Comparison of ENCODE assay signal across 2 cellular contexts in the genomic region with DNA sequence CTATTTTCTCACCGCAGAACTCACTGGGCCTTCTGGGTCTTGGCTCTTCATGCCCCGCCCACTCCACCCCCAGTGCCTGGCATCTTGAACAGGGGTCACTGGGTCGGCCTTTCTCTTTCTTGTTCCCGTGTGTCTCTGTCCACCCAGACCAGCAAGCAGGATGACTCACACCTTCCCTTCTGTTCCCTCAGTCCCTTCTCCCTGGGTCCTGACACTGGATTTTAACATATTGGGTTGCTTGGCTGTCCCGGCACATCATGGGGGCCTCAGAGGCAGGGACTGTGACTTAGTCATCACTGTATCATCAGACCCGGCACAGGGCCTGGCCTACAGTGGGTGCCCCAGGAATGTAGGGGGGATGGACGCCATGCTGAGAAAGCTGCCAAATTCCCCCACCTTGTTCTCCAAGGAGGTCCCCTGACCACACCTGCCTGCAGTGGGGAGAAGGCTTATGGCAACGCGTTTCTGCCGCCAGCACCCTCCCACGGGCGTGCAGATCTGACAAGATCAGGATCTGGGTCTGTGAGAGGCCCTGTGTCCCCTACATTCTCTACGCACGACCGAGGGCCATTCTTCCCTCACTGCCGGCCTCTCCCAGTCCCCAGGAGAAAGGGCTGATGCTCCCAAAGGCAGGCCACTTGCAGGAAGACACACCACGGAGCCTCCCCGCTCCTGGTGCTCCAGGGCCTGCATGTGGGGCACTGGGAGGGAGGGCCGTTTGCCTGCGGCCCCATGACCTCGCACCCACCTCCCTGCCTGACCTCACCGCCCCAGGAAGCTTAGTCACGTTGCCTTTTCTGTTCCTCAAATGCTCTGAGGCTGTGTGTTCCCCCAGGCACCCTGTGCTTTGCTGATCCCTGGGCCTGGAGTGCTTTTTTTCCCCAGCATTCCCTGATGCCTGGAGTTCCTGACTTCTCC.
TF ChIP-seq lines count a peak whose summit lies in the region.

No MANE protein-coding gene starts in this region.

TF ChIP-seq in IMR-90, 13 proteins besides CTCF, POLR2A, EP300 and RAD21:
- TF ChIP-seq MAZ (IDR thresholded peaks at IDR 0.05; ENCODE audit: borderline replicate concordance, low read depth, low read length), result peak; percentile 43; the same call in 1 of the 2 replicates
- TF ChIP-seq, protein P1, sequence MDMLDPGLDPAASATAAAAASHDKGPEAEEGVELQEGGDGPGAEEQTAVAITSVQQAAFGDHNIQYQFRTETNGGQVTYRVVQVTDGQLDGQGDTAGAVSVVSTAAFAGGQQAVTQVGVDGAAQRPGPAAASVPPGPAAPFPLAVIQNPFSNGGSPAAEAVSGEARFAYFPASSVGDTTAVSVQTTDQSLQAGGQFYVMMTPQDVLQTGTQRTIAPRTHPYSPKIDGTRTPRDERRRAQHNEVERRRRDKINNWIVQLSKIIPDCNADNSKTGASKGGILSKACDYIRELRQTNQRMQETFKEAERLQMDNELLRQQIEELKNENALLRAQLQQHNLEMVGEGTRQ (IDR thresholded peaks at IDR 0.05; ENCODE audit: low read depth, low read length), result no peak
- TF ChIP-seq FOS (IDR thresholded peaks at IDR 0.05; ENCODE audit: low read depth, low read length), result peak; percentile 72

TF ChIP-seq in K562, 482 proteins besides CTCF, POLR2A, EP300 and RAD21 (continues in another document):
- TF ChIP-seq GATA2 (CRISPR knock-in tag; IDR thresholded peaks at IDR 0.05) (peak; percentile 26; the same call in 1 of the 2 replicates), L3MBTL2 (IDR thresholded peaks at IDR 0.05) (peak; percentile 82), RBFOX2 (IDR thresholded peaks at IDR 0.05; ENCODE audit: low read depth, low read length) (peak; percentile 52; the same call in 1 of the 2 replicates), SMARCA4 (IDR thresholded peaks at IDR 0.05) (0 out of 2 replicates have a peak, but pooled peaks have one; percentile 54), ZBTB7A (IDR thresholded peaks at IDR 0.05; ENCODE audit: borderline replicate concordance, control insufficient read depth, low read depth, low read length) (peak; percentile 51; the same call in 1 of the 2 replicates), ZNF263 (CRISPR knock-in tag; IDR thresholded peaks at IDR 0.05; ENCODE audit: borderline replicate concordance) (peak; percentile 38; the same call in 1 of the 2 replicates), ATF7 (IDR thresholded peaks at IDR 0.05) (peak; percentile 67), ZFP36 (IDR thresholded peaks at IDR 0.05; ENCODE audit: low read depth, low read length, partially characterized antibody) (peak; percentile 94), DMBX1 (CRISPR knock-in tag; IDR thresholded peaks at IDR 0.05; ENCODE audit: borderline replicate concordance) (no peak), SOX6 (IDR thresholded peaks at IDR 0.05) (0 out of 2 replicates have a peak, but pooled peaks have one; percentile 13), TEAD1 (CRISPR knock-in tag; IDR thresholded peaks at IDR 0.05) (0 out of 4 replicates have a peak, but pooled peaks of 1 of the 2 experiments have one; percentile 71), CTBP1 (IDR thresholded peaks at IDR 0.05; ENCODE audit: borderline replicate concordance) (peak; percentile 42; the same call in 1 of the 2 replicates), CBX1 (IDR thresholded peaks at IDR 0.05; ENCODE audit: low read depth) (peak; percentile 90; the same call in 1 of the 2 replicates), ZBTB17 (CRISPR knock-in tag; IDR thresholded peaks at IDR 0.05) (no peak), ZNF197 (CRISPR knock-in tag; IDR thresholded peaks at IDR 0.05; ENCODE audit: low read depth) (no peak), YBX1 (IDR thresholded peaks at IDR 0.05) (no peak), NBN (IDR thresholded peaks at IDR 0.05; ENCODE audit: low read depth) (0 out of 2 replicates have a peak, but pooled peaks have one; percentile 54), NRF1 (conservative IDR thresholded peaks at IDR 0.05 in 1 of 2, IDR thresholded peaks at IDR 0.05 in 1 of 2) (peak; percentile 12 to 18; a peak in 2 of 4 replicates), MAFG (tag; conservative IDR thresholded peaks at IDR 0.05) (0 out of 2 replicates have a peak, but pooled peaks have one; percentile 53), NR2C2 (CRISPR knock-in tag; IDR thresholded peaks at IDR 0.05) (no peak), NR2C2 (tag; IDR thresholded peaks at IDR 0.05) (peak; percentile 77), CREM (IDR thresholded peaks at IDR 0.05; ENCODE audit: low read depth) (peak; percentile 25; the same call in 1 of the 2 replicates), POLR2G (IDR thresholded peaks at IDR 0.05; ENCODE audit: low read depth, low read length) (peak; percentile 54), RCOR1 (IDR thresholded peaks at IDR 0.05; ENCODE audit: borderline replicate concordance in 1 of 2, low read depth in 2 of 2, low read length in 2 of 2) (peak in 1 of 2 experiments; percentile 81; a peak in 2 of 4 replicates), NFE2 (IDR thresholded peaks at IDR 0.05; ENCODE audit: low read depth) (peak; percentile 74), KDM1A (IDR thresholded peaks at IDR 0.05) (peak; percentile 78 to 82; a peak in 3 of 4 replicates), ZFX (CRISPR knock-in tag; IDR thresholded peaks at IDR 0.05) (peak; percentile 59; the same call in 1 of the 2 replicates), ATF1 (CRISPR knock-in tag; IDR thresholded peaks at IDR 0.05) (no peak), ATF1 (tag; IDR thresholded peaks at IDR 0.05) (peak; percentile 50), MCM3 (IDR thresholded peaks at IDR 0.05) (no peak), RBBP5 (IDR thresholded peaks at IDR 0.05; ENCODE audit: borderline replicate concordance, insufficient read depth, low read length, poor library complexity, severe bottlenecking) (peak; percentile 64), NFIX (CRISPR knock-in tag; IDR thresholded peaks at IDR 0.05; ENCODE audit: low read depth) (no peak), JUN (IDR thresholded peaks at IDR 0.05; ENCODE audit: borderline replicate concordance, low read depth, low read length) (peak; percentile 81; the same call in 1 of the 2 replicates), JUN (CRISPR knock-in tag; IDR thresholded peaks at IDR 0.05; ENCODE audit: borderline replicate concordance) (no peak), MTA3 (IDR thresholded peaks at IDR 0.05; ENCODE audit: borderline replicate concordance) (peak; percentile 37; the same call in 1 of the 2 replicates), EGR1 (conservative IDR thresholded peaks at IDR 0.05) (peak; percentile 93), SETDB1 (IDR thresholded peaks at IDR 0.05; ENCODE audit: low read length) (no peak), PTBP1 (IDR thresholded peaks at IDR 0.05; ENCODE audit: low read depth, low read length) (0 out of 2 replicates have a peak, but pooled peaks have one; percentile 50), SMARCE1 (IDR thresholded peaks at IDR 0.05) (0 out of 2 replicates have a peak, but pooled peaks have one; percentile 34), RNF2 (IDR thresholded peaks at IDR 0.05) (peak; percentile 19; the same call in 1 of the 2 replicates), PCBP2 (IDR thresholded peaks at IDR 0.05; ENCODE audit: low read depth, low read length, poor library complexity, severe bottlenecking) (no peak), HDGF (IDR thresholded peaks at IDR 0.05) (peak; percentile 92; the same call in 1 of the 2 replicates), FOSL1 (tag; conservative IDR thresholded peaks at IDR 0.05) (peak; percentile 91), ZNF584 (CRISPR knock-in tag; IDR thresholded peaks at IDR 0.05; ENCODE audit: low read depth) (no peak)
- TF ChIP-seq, protein P2, sequence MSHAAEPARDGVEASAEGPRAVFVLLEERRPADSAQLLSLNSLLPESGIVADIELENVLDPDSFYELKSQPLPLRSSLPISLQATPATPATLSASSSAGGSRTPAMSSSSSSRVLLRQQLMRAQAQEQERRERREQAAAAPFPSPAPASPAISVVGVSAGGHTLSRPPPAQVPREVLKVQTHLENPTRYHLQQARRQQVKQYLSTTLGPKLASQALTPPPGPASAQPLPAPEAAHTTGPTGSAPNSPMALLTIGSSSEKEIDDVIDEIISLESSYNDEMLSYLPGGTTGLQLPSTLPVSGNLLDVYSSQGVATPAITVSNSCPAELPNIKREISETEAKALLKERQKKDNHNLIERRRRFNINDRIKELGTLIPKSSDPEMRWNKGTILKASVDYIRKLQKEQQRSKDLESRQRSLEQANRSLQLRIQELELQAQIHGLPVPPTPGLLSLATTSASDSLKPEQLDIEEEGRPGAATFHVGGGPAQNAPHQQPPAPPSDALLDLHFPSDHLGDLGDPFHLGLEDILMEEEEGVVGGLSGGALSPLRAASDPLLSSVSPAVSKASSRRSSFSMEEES (CRISPR knock-in tag; IDR thresholded peaks at IDR 0.05), result no peak
- TF ChIP-seq, protein P3, sequence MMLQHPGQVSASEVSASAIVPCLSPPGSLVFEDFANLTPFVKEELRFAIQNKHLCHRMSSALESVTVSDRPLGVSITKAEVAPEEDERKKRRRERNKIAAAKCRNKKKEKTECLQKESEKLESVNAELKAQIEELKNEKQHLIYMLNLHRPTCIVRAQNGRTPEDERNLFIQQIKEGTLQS (IDR thresholded peaks at IDR 0.05), result peak; percentile 90
- TF ChIP-seq, protein P3 (CRISPR knock-in tag; conservative IDR thresholded peaks at IDR 0.05), result no peak
- TF ChIP-seq, protein P4, sequence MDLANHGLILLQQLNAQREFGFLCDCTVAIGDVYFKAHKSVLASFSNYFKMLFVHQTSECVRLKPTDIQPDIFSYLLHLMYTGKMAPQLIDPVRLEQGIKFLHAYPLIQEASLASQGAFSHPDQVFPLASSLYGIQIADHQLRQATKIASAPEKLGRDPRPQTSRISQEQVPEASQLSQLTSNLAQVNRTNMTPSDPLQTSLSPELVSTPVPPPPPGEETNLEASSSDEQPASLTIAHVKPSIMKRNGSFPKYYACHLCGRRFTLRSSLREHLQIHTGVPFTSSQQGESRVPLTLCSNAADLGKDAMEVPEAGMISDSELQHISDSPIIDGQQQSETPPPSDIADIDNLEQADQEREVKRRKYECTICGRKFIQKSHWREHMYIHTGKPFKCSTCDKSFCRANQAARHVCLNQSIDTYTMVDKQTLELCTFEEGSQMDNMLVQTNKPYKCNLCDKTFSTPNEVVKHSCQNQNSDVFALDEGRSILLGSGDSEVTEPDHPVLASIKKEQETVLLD (IDR thresholded peaks at IDR 0.05), result 0 out of 2 replicates have a peak, but pooled peaks have one; percentile 29
- TF ChIP-seq, protein P5, sequence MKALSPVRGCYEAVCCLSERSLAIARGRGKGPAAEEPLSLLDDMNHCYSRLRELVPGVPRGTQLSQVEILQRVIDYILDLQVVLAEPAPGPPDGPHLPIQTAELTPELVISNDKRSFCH (CRISPR knock-in tag; IDR thresholded peaks at IDR 0.05), result no peak
- TF ChIP-seq, protein P5 (tag; IDR thresholded peaks at IDR 0.05), result no peak
- TF ChIP-seq, protein P6, sequence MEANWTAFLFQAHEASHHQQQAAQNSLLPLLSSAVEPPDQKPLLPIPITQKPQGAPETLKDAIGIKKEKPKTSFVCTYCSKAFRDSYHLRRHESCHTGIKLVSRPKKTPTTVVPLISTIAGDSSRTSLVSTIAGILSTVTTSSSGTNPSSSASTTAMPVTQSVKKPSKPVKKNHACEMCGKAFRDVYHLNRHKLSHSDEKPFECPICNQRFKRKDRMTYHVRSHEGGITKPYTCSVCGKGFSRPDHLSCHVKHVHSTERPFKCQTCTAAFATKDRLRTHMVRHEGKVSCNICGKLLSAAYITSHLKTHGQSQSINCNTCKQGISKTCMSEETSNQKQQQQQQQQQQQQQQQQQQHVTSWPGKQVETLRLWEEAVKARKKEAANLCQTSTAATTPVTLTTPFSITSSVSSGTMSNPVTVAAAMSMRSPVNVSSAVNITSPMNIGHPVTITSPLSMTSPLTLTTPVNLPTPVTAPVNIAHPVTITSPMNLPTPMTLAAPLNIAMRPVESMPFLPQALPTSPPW (CRISPR knock-in tag; IDR thresholded peaks at IDR 0.05), result peak; percentile 55
- TF ChIP-seq, protein P7, sequence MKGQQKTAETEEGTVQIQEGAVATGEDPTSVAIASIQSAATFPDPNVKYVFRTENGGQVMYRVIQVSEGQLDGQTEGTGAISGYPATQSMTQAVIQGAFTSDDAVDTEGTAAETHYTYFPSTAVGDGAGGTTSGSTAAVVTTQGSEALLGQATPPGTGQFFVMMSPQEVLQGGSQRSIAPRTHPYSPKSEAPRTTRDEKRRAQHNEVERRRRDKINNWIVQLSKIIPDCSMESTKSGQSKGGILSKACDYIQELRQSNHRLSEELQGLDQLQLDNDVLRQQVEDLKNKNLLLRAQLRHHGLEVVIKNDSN (CRISPR knock-in tag; IDR thresholded peaks at IDR 0.05), result peak; percentile 73
- TF ChIP-seq, protein P8, sequence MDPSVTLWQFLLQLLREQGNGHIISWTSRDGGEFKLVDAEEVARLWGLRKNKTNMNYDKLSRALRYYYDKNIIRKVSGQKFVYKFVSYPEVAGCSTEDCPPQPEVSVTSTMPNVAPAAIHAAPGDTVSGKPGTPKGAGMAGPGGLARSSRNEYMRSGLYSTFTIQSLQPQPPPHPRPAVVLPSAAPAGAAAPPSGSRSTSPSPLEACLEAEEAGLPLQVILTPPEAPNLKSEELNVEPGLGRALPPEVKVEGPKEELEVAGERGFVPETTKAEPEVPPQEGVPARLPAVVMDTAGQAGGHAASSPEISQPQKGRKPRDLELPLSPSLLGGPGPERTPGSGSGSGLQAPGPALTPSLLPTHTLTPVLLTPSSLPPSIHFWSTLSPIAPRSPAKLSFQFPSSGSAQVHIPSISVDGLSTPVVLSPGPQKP (CRISPR knock-in tag; IDR thresholded peaks at IDR 0.05), result no peak
- TF ChIP-seq, protein P9, sequence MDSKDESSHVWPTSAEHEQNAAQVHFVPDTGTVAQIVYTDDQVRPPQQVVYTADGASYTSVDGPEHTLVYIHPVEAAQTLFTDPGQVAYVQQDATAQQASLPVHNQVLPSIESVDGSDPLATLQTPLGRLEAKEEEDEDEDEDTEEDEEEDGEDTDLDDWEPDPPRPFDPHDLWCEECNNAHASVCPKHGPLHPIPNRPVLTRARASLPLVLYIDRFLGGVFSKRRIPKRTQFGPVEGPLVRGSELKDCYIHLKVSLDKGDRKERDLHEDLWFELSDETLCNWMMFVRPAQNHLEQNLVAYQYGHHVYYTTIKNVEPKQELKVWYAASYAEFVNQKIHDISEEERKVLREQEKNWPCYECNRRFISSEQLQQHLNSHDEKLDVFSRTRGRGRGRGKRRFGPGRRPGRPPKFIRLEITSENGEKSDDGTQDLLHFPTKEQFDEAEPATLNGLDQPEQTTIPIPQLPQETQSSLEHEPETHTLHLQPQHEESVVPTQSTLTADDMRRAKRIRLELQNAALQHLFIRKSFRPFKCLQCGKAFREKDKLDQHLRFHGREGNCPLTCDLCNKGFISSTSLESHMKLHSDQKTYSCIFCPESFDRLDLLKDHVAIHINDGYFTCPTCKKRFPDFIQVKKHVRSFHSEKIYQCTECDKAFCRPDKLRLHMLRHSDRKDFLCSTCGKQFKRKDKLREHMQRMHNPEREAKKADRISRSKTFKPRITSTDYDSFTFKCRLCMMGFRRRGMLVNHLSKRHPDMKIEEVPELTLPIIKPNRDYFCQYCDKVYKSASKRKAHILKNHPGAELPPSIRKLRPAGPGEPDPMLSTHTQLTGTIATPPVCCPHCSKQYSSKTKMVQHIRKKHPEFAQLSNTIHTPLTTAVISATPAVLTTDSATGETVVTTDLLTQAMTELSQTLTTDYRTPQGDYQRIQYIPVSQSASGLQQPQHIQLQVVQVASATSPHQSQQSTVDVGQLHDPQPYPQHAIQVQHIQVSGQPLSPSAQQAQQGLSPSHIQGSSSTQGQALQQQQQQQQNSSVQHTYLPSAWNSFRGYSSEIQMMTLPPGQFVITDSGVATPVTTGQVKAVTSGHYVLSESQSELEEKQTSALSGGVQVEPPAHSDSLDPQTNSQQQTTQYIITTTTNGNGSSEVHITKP (IDR thresholded peaks at IDR 0.05; ENCODE audit: partially characterized antibody), result peak; percentile 94
